1 cellular context compared by ENCODE assay signal in genomic region chr4:139642364-139642763, GRCh38.
TF ChIP-seq lines count a peak whose summit lies in the region.

No MANE protein-coding gene starts in this region.

TF ChIP-seq in SK-N-SH, 30 proteins besides CTCF, POLR2A, EP300 and RAD21 (continued from another document):
- TF ChIP-seq, protein P1, sequence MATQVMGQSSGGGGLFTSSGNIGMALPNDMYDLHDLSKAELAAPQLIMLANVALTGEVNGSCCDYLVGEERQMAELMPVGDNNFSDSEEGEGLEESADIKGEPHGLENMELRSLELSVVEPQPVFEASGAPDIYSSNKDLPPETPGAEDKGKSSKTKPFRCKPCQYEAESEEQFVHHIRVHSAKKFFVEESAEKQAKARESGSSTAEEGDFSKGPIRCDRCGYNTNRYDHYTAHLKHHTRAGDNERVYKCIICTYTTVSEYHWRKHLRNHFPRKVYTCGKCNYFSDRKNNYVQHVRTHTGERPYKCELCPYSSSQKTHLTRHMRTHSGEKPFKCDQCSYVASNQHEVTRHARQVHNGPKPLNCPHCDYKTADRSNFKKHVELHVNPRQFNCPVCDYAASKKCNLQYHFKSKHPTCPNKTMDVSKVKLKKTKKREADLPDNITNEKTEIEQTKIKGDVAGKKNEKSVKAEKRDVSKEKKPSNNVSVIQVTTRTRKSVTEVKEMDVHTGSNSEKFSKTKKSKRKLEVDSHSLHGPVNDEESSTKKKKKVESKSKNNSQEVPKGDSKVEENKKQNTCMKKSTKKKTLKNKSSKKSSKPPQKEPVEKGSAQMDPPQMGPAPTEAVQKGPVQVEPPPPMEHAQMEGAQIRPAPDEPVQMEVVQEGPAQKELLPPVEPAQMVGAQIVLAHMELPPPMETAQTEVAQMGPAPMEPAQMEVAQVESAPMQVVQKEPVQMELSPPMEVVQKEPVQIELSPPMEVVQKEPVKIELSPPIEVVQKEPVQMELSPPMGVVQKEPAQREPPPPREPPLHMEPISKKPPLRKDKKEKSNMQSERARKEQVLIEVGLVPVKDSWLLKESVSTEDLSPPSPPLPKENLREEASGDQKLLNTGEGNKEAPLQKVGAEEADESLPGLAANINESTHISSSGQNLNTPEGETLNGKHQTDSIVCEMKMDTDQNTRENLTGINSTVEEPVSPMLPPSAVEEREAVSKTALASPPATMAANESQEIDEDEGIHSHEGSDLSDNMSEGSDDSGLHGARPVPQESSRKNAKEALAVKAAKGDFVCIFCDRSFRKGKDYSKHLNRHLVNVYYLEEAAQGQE (IDR thresholded peaks at IDR 0.05; ENCODE audit: low read depth, low read length) = no peak
- TF ChIP-seq MXI1 (IDR thresholded peaks at IDR 0.05; ENCODE audit: low read depth, low read length) (no peak), USF2 (IDR thresholded peaks at IDR 0.05; ENCODE audit: borderline replicate concordance, low read depth, low read length) (no peak)
